Comparison of ENCODE assay signal across 15 cellular contexts in the genomic region with DNA sequence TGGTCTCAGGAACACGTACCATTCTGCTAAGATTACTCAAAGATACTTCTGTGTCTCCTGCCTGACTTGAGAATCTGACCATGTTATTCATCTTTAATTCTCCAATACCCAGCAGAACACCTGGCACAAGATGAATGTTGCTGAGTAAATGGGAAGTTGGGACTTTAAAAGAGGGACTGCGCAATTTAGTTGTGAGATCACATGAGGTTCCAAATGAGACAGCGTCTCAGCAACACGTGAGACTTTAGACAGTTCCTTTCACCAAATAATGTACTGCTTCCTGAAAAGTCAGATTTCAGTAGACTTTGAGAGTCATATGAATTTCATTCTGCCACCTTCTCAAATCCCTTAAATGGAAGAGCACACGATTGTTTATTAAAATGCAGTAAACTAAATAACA.
"Had no signal": no experiment of that assay in that cellular context is flagged by ENCODE, and none has a peak within 500 bp of the region (broad histone marks: within the 10 kb centered on the region; RNA-seq: fewer than 3 reads in every experiment).

No MANE protein-coding gene starts in this region.

- H3K4me3 Mint-ChIP-seq: activated B cell treated with CpG ODN at 0.5 μM for 24 hours; activated CD4-positive, alpha-beta T cell treated with anti-CD3 and anti-CD28 coated beads, Interleukin-2, amount 10 ng/mL, durations not matched to agents 7 days and 5 days; neural crest cell; stimulated activated naive CD8-positive, alpha-beta T cell treated with anti-CD3 and anti-CD28 coated beads, Interleukin-15, Interleukin-2, amounts not matched to agents 100 ng/mL and 50 ng/mL, for 24 hours; T-helper 1 cell treated with Interleukin-12 subunit alpha and Interleukin-12 subunit beta and Interleukin-4 antibody, amounts not matched to agents 30 μg/mL and 1 μg/mL, for 36 hours had no signal

- ATAC-seq: left colon had no signal

- H3K27me3 Mint-ChIP-seq: activated B cell treated with CpG ODN at 0.5 μM for 24 hours; activated CD4-positive, alpha-beta T cell treated with anti-CD3 and anti-CD28 coated beads, Interleukin-2, amount 10 ng/mL, durations not matched to agents 7 days and 5 days; stimulated activated naive CD8-positive, alpha-beta T cell treated with anti-CD3 and anti-CD28 coated beads, Interleukin-15, Interleukin-2, amounts not matched to agents 100 ng/mL and 50 ng/mL, for 24 hours had no signal

- H3K4me3 ChIP-seq: thyroid gland had no signal

- H3K9me3 Mint-ChIP-seq: activated B cell treated with CpG ODN at 0.5 μM for 24 hours had no signal

- H3K36me3 ChIP-seq: brain microvascular endothelial cell, thyroid gland had no signal

- H3K27me3 ChIP-seq: brain microvascular endothelial cell, thyroid gland had no signal

- DNase-seq: activated B cell treated with CpG ODN at 0.5 μM for 24 hours; activated CD4-positive, alpha-beta T cell treated with anti-CD3 and anti-CD28 coated beads, Interleukin-2, amount 10 ng/mL, durations not matched to agents 7 days and 5 days; activated naive CD4-positive, alpha-beta T cell treated with anti-CD3 and anti-CD28 coated beads, Interleukin-2, amount 50 U/mL, for 16 hours; amniotic stem cell; brain microvascular endothelial cell; cerebellar nuclear complex; dermis blood vessel endothelial cell; glutamatergic neuron; left colon; stimulated activated CD4-positive, alpha-beta T cell treated with anti-CD3 and anti-CD28 coated beads, Interleukin-4, amount 100 ng/mL, for 24 hours; thyroid gland had no signal

- H3K27ac ChIP-seq: brain microvascular endothelial cell had no signal

- H3K27ac Mint-ChIP-seq: activated B cell treated with CpG ODN at 0.5 μM for 24 hours; activated CD4-positive, alpha-beta T cell treated with anti-CD3 and anti-CD28 coated beads, Interleukin-2, amount 10 ng/mL, durations not matched to agents 7 days and 5 days; activated T-helper 2 cell treated with anti-CD3 and anti-CD28 coated beads, Interferon-gamma antibody, Interleukin-2, Interleukin-4, amounts not matched to agents 10 μg/mL and 5 μg/mL and 100 μg/mL, durations not matched to agents 14 hours and 24 hours and 36 hours; stimulated activated naive CD8-positive, alpha-beta T cell treated with anti-CD3 and anti-CD28 coated beads, Interleukin-15, Interleukin-2, amounts not matched to agents 100 ng/mL and 50 ng/mL, for 24 hours; T-helper 1 cell treated with Interleukin-12 subunit alpha and Interleukin-12 subunit beta and Interleukin-4 antibody, amounts not matched to agents 30 μg/mL and 1 μg/mL, for 36 hours had no signal

- H3K9me3 ChIP-seq: thyroid gland had no signal

- H3K4me1 Mint-ChIP-seq: activated B cell treated with CpG ODN at 0.5 μM for 24 hours; activated CD4-positive, alpha-beta T cell treated with anti-CD3 and anti-CD28 coated beads, Interleukin-2, amount 10 ng/mL, durations not matched to agents 7 days and 5 days; neural crest cell had no signal
